In the genomic region with DNA sequence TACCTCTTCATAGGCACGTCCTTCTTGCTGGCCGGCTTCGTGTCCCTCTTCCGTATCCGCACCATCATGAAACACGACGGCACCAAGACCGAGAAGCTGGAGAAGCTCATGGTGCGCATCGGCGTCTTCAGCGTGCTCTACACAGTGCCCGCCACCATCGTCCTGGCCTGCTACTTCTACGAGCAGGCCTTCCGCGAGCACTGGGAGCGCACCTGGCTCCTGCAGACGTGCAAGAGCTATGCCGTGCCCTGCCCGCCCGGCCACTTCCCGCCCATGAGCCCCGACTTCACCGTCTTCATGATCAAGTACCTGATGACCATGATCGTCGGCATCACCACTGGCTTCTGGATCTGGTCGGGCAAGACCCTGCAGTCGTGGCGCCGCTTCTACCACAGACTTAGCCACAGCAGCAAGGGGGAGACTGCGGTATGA, we compare ENCODE assay signal across 14 cellular contexts. TPM values are rescaled to one million over a fixed set of nuclear protein-coding genes. Genes with fewer than 3 reads are reported as not detected.
DNase-seq lines count a peak whose midpoint lies in the region; ATAC-seq, FAIRE-seq and TF ChIP-seq lines count a peak whose summit lies in the region.
"Had no signal": no experiment of that assay in that cellular context is flagged by ENCODE, and none has a peak within 500 bp of the region (broad histone marks: within the 10 kb centered on the region; RNA-seq: fewer than 3 reads in every experiment).

No MANE protein-coding gene starts in this region.

- TF ChIP-seq CTCF in BE2C (IDR thresholded peaks at IDR 0.05; ENCODE audit: low read depth, low read length) (no peak), PC-9 (conservative IDR thresholded peaks at IDR 0.05) (no peak), heart right ventricle (IDR thresholded peaks at IDR 0.05) (no peak)

- H3K79me2 ChIP-seq in PC-9 (ENCODE audit: low read depth) (peaks cover 39% of the 10 kb centered on the region), trophoblast cell (ENCODE audit: control insufficient read depth, insufficient read depth, low read length, poor library complexity) (peaks cover 9% of the 10 kb centered on the region)
- H3K79me2 ChIP-seq: parathyroid adenoma had no signal

- no peak overlapping the region for H3K4ac ChIP-seq in trophoblast cell (ENCODE audit: low read depth, low read length)

- H3K14ac ChIP-seq in trophoblast cell (ENCODE audit: low read length) = no peak overlapping the region

- H3F3A ChIP-seq in PC-9 (ENCODE audit: insufficient read depth, low read depth) = peaks cover 16% of the 10 kb centered on the region

- CTCF ChIA-PET in PC-9 (lab: Charles Lee) = no interaction called here

- no TSS peak for BruUV-seq in PC-9 (replicated peaks; lab: Mats Ljungman, UMichigan)

- no peak for FAIRE-seq in frontal cortex (lab: Jason Lieb, UNC)
- FAIRE-seq: islet of Langerhans had no signal

- intact Hi-C loops in PC-9 (cut with micrococcal nuclease; ENCODE audit: unreplicated experiment) = loop anchor here (2.0 to 10.0 kb wide), 4 partner anchors 141 to 339 kb away; partner anchors contain the start of genes ALS2 and BMPR2
- intact Hi-C loops in heart right ventricle (cut with DNase I) = loop anchor here in 9 of 10 donors (2.0 to 10.0 kb wide), 12 partner anchors 81 to 251 kb away; partner anchors contain the start of gene ALS2 (in 1 of the 9)

- H2AK5ac ChIP-seq in trophoblast cell (ENCODE audit: low read length) = no peak overlapping the region

- no peak overlapping the region for H2BK12ac ChIP-seq in trophoblast cell (ENCODE audit: low read length)

- H4K91ac ChIP-seq in trophoblast cell (ENCODE audit: low read depth, low read length) = no peak overlapping the region

- 0 out of 2 replicates have a peak, but pooled peaks cover 7% of the 10 kb centered on the region for H3K27me3 ChIP-seq in BE2C
- no peaks in the 10 kb centered on the region for H3K27me3 ChIP-seq in PC-9 (ENCODE audit: insufficient read depth, low read depth)
- H3K27me3 ChIP-seq in heart right ventricle = peaks cover 0 to 94% (median 49%) of the 10 kb centered on the region in 7 donors
- peaks cover 25% of the 10 kb centered on the region for H3K27me3 ChIP-seq in trophoblast cell (ENCODE audit: insufficient read depth, low read length)

- DNase-seq in BE2C (no peak), PC-9 (no peak), heart right ventricle (peak in 1 of 2 donors; percentile 22), trophoblast cell (no peak), DMS79 treated with DMSO at 0.1 percent for 48 hours (lab: John Stamatoyannopoulos, UW) (no peak), frontal cortex (ENCODE audit: low spot score in 2 of 2) (no peak)
- DNase-seq: COR-L47; effector CD8-positive, alpha-beta T cell; KG1; NCI-H2227 treated with DMSO at 0.1 percent for 48 hours had no signal

- no peak overlapping the region for H3K9ac ChIP-seq in trophoblast cell (ENCODE audit: low read length)
- H3K9ac ChIP-seq: parathyroid adenoma had no signal

- no peaks in the 10 kb centered on the region for H4K20me1 ChIP-seq in PC-9 (ENCODE audit: insufficient read depth)

- H3K18ac ChIP-seq in trophoblast cell (ENCODE audit: low read length) = no peak overlapping the region

- H4K8ac ChIP-seq in trophoblast cell (ENCODE audit: low read depth, low read length) = no peak overlapping the region

- no peak overlapping the region for H2BK5ac ChIP-seq in trophoblast cell (ENCODE audit: low read depth, low read length, poor library complexity)

- ATAC-seq in heart right ventricle (no peak), HG02642 (IDR thresholded peaks at IDR 0.05; ENCODE audit: poor library complexity, unreplicated experiment) (no peak), GM21515 (IDR thresholded peaks at IDR 0.05; ENCODE audit: unreplicated experiment) (no peak)

- H3K4me3 ChIP-seq in BE2C (ENCODE audit: low read depth, low read length) (peak overlapping the region; percentile 52), PC-9 (peak overlapping the region; percentile 75; the same call in 1 of the 2 replicates), heart right ventricle (peak overlapping the region in 9 of 10 donors; percentile 22 to 87 (median 76)), trophoblast cell (ENCODE audit: low read depth, low read length) (peak overlapping the region; percentile 2)

- no peak overlapping the region for H2BK120ac ChIP-seq in trophoblast cell (ENCODE audit: insufficient read depth, low read length, poor library complexity)

- no peak overlapping the region for H4K12ac ChIP-seq in trophoblast cell (ENCODE audit: low read depth, low read length)

- H3K79me1 ChIP-seq in trophoblast cell (ENCODE audit: low read length) = peaks cover 14% of the 10 kb centered on the region

- H3K4me1 ChIP-seq in BE2C = peaks cover 10% of the 10 kb centered on the region
- peaks cover 44% of the 10 kb centered on the region for H3K4me1 ChIP-seq in PC-9 (replicated peaks; ENCODE audit: insufficient read depth)
- H3K4me1 ChIP-seq in heart right ventricle = peaks cover 13 to 61% (median 49%) of the 10 kb centered on the region in 9 donors
- peaks cover 15 to 24% of the 10 kb centered on the region in 2 experiments for H3K4me1 ChIP-seq in trophoblast cell (ENCODE audit: control insufficient read depth in 1 of 2, insufficient read depth in 2 of 2, low read length in 2 of 2)

- POLR2A ChIA-PET in PC-9 (lab: Charles Lee; ENCODE audit: unreplicated experiment) = no interaction called here

- no peak overlapping the region for H3K27ac ChIP-seq in PC-9
- H3K27ac ChIP-seq in heart right ventricle = peak overlapping the region in 5 of 10 donors; percentile 76 to 86 (median 80)
- no peak overlapping the region for H3K27ac ChIP-seq in trophoblast cell (ENCODE audit: low read depth, low read length)
- H3K27ac ChIP-seq: parathyroid adenoma had no signal

- H3K23ac ChIP-seq in trophoblast cell (ENCODE audit: low read length) = no peak overlapping the region

- H3K36me3 ChIP-seq in BE2C = no peaks in the 10 kb centered on the region
- no peaks in the 10 kb centered on the region for H3K36me3 ChIP-seq in PC-9 (ENCODE audit: low read depth)
- H3K36me3 ChIP-seq in heart right ventricle = no peaks in the 10 kb centered on the region
- H3K36me3 ChIP-seq in trophoblast cell (ENCODE audit: control insufficient read depth in 1 of 2, insufficient read depth in 2 of 2, low read length in 2 of 2) = no peaks in the 10 kb centered on the region

- 30 to 40% methylated on average over 32 of the region's 32 CpGs for WGBS in heart right ventricle, 2 donors
- no CpG with 5 or more reads among the region's 32 CpGs for WGBS in trophoblast cell (ENCODE audit: extremely low coverage, insufficient coverage, insufficient read length)

- H2AFZ ChIP-seq in PC-9 (peak overlapping the region; percentile 74; the same call in 1 of the 2 replicates), trophoblast cell (ENCODE audit: insufficient read depth, low read length, poor library complexity) (no peak overlapping the region)

- H3K4me2 ChIP-seq in PC-9 (peak overlapping the region; percentile 91), trophoblast cell (ENCODE audit: low read length) (peak overlapping the region; percentile 18)

- no peaks in the 10 kb centered on the region for H3K9me2 ChIP-seq in PC-9 (ENCODE audit: insufficient read depth)

- H3K9me3 ChIP-seq in BE2C (no peaks in the 10 kb centered on the region), PC-9 (ENCODE audit: insufficient read depth, low read depth) (no peaks in the 10 kb centered on the region), heart right ventricle (no peaks in the 10 kb centered on the region), trophoblast cell (ENCODE audit: insufficient read depth, low read depth, low read length) (peaks cover 11% of the 10 kb centered on the region)

RNA-seq across cellular contexts. Expression of gene FZD7, which starts 2.3 kb away (rescaled TPM):
- 27.4 TPM for polyA plus RNA-seq in BE2C (2012; ENCODE audit: insufficient read depth, insufficient read length, low read depth)
- total RNA-seq in PC-9 (2021) (26.8 and 30.9 TPM in 2 replicates), heart right ventricle (10 to 100 TPM in 9 of 10 donors, 1 to 10 TPM in 1; 9.4 to 51.1 (median 32.3) TPM), frontal cortex (15.5 TPM)
- polyA plus RNA-seq in heart right ventricle = 1 to 10 TPM; 2.3 to 6.6 TPM
- 8.7 and 9.3 TPM in 2 replicates for polyA plus RNA-seq in trophoblast cell (2013)

RNA-seq across cellular contexts. Expression of gene KIAA2012, which starts 37.1 kb away (rescaled TPM):
- polyA plus RNA-seq in BE2C (2012; ENCODE audit: insufficient read depth, insufficient read length, low read depth) = 0.43 TPM
- not detected in 2 replicates for total RNA-seq in PC-9 (2021)
- not detected for total RNA-seq in heart right ventricle
- not detected for polyA plus RNA-seq in heart right ventricle
- polyA plus RNA-seq in trophoblast cell (2013) = not detected in 2 replicates
- 0.82 TPM for total RNA-seq in frontal cortex

Comparison
In these comparisons a context has a peak if more than half of its experiments do, and no peak if none do; other contexts are left out.
1. H3K4me3 ChIP-seq: peak in every context shown above with its lines; median percentile 76 in heart right ventricle; 75 in PC-9; 52 in BE2C; 2 in trophoblast cell.